ENCODE assay signal across 1 cellular context in genomic region chr7:103996017-103996551, GRCh38.
TF ChIP-seq lines count a peak whose summit lies in the region.

No MANE protein-coding gene starts in this region.

TF ChIP-seq in K562, 482 proteins besides CTCF, POLR2A, EP300 and RAD21 (continued from another document and continues in another):
- TF ChIP-seq ZNF280A (IDR thresholded peaks at IDR 0.05; ENCODE audit: low read depth, partially characterized antibody) (no peak), BRD4 (IDR thresholded peaks at IDR 0.05) (no peak), HIVEP1 (CRISPR knock-in tag; IDR thresholded peaks at IDR 0.05) (peak; percentile 75; the same call in 1 of the 2 replicates), HNRNPLL (IDR thresholded peaks at IDR 0.05; ENCODE audit: low read depth, low read length, poor library complexity, severe bottlenecking) (no peak), NCOA4 (IDR thresholded peaks at IDR 0.05; ENCODE audit: partially characterized antibody) (peak; percentile 93), ATF2 (CRISPR knock-in tag; IDR thresholded peaks at IDR 0.05) (no peak), BHLHE40 (IDR thresholded peaks at IDR 0.05; ENCODE audit: low read length) (peak; percentile 91), THRA (IDR thresholded peaks at IDR 0.05) (no peak), TCFL5 (CRISPR knock-in tag; conservative IDR thresholded peaks at IDR 0.05) (peak; percentile 68; the same call in 1 of the 2 replicates), ZNF586 (CRISPR knock-in tag; conservative IDR thresholded peaks at IDR 0.05) (0 out of 2 replicates have a peak, but pooled peaks have one; percentile 29), PCBP1 (IDR thresholded peaks at IDR 0.05; ENCODE audit: low read depth, low read length, poor library complexity, severe bottlenecking) (no peak), FOXP1 (CRISPR knock-in tag; IDR thresholded peaks at IDR 0.05) (no peak), SRSF9 (IDR thresholded peaks at IDR 0.05; ENCODE audit: borderline replicate concordance, low read depth, low read length) (no peak), KLF1 (tag; IDR thresholded peaks at IDR 0.05) (no peak), YBX1 (IDR thresholded peaks at IDR 0.05) (peak; percentile 83; the same call in 1 of the 2 replicates), PRPF4 (IDR thresholded peaks at IDR 0.05; ENCODE audit: insufficient read depth, low read depth, low read length, poor library complexity, severe bottlenecking) (no peak), RFX7 (CRISPR knock-in tag; IDR thresholded peaks at IDR 0.05) (no peak), TEAD2 (tag; IDR thresholded peaks at IDR 0.05) (peak; percentile 24; the same call in 1 of the 2 replicates), RBBP5 (IDR thresholded peaks at IDR 0.05; ENCODE audit: borderline replicate concordance, insufficient read depth, low read length, poor library complexity, severe bottlenecking) (peak; percentile 44), UBTF (IDR thresholded peaks at IDR 0.05; ENCODE audit: borderline replicate concordance in 1 of 2, low read depth in 2 of 2, low read length in 2 of 2) (no peak), MTA3 (IDR thresholded peaks at IDR 0.05; ENCODE audit: borderline replicate concordance) (peak; percentile 96), NCOA2 (IDR thresholded peaks at IDR 0.05; ENCODE audit: partially characterized antibody in 2 of 2) (peak; percentile 92), ZBTB9 (CRISPR knock-in tag; IDR thresholded peaks at IDR 0.05) (peak; percentile 93), ZC3H11A (IDR thresholded peaks at IDR 0.05; ENCODE audit: low read depth, low read length) (no peak), MECOM (CRISPR knock-in tag; IDR thresholded peaks at IDR 0.05) (peak; percentile 95), PHF20 (IDR thresholded peaks at IDR 0.05; ENCODE audit: partially characterized antibody) (peak; percentile 26), PTBP1 (IDR thresholded peaks at IDR 0.05; ENCODE audit: low read depth, low read length) (no peak), HEY1 (CRISPR knock-in tag; IDR thresholded peaks at IDR 0.05; ENCODE audit: borderline replicate concordance) (peak; percentile 91), HINFP (tag; conservative IDR thresholded peaks at IDR 0.05; ENCODE audit: low read depth) (0 out of 2 replicates have a peak, but pooled peaks have one; percentile 16), RBM34 (IDR thresholded peaks at IDR 0.05; ENCODE audit: borderline replicate concordance, insufficient read depth, low read length) (no peak), MEF2D (tag; conservative IDR thresholded peaks at IDR 0.05; ENCODE audit: low read depth) (peak; percentile 86), BACH1 (tag; IDR thresholded peaks at IDR 0.05) (peak; percentile 63; the same call in 1 of the 2 replicates), NFIC (IDR thresholded peaks at IDR 0.05) (peak; percentile 99), ZFP30 (CRISPR knock-in tag; IDR thresholded peaks at IDR 0.05; ENCODE audit: borderline replicate concordance) (no peak), SIN3A (IDR thresholded peaks at IDR 0.05; ENCODE audit: borderline replicate concordance in 2 of 2, control insufficient read depth in 1 of 2, low read depth in 2 of 2, low read length in 2 of 2) (no peak), BRCA1 (IDR thresholded peaks at IDR 0.05) (no peak), BRCA1 (CRISPR knock-in tag; IDR thresholded peaks at IDR 0.05) (no peak), ZNF518B (CRISPR knock-in tag; IDR thresholded peaks at IDR 0.05) (no peak), CBX8 (IDR thresholded peaks at IDR 0.05; ENCODE audit: borderline replicate concordance, extremely low read depth, low read depth, low read length, poor library complexity, severe bottlenecking) (no peak), ZNF263 (CRISPR knock-in tag; IDR thresholded peaks at IDR 0.05; ENCODE audit: borderline replicate concordance) (no peak), ZNF76 (CRISPR knock-in tag; IDR thresholded peaks at IDR 0.05; ENCODE audit: borderline replicate concordance) (peak; percentile 93; the same call in 1 of the 2 replicates), NR3C1 (CRISPR knock-in tag; IDR thresholded peaks at IDR 0.05) (no peak), FOXJ2 (tag; IDR thresholded peaks at IDR 0.05) (no peak), MCM5 (IDR thresholded peaks at IDR 0.05; ENCODE audit: low read depth) (no peak), NRF1 (conservative IDR thresholded peaks at IDR 0.05 in 1 of 2, IDR thresholded peaks at IDR 0.05 in 1 of 2) (0 out of 4 replicates have a peak, but pooled peaks of 1 of the 2 experiments have one; percentile 29), MAX (CRISPR knock-in tag; IDR thresholded peaks at IDR 0.05) (no peak), STAT5B (CRISPR knock-in tag; IDR thresholded peaks at IDR 0.05) (no peak), SAP30 (IDR thresholded peaks at IDR 0.05; ENCODE audit: borderline replicate concordance, insufficient read depth, low read depth, low read length, poor library complexity, severe bottlenecking) (no peak), STAG1 (CRISPR knock-in tag; IDR thresholded peaks at IDR 0.05; ENCODE audit: borderline replicate concordance) (no peak), ZNF197 (CRISPR knock-in tag; IDR thresholded peaks at IDR 0.05; ENCODE audit: low read depth) (peak; percentile 98), MLLT1 (IDR thresholded peaks at IDR 0.05) (peak in 1 of 2 experiments; percentile 94; a peak in 2 of 4 replicates), GTF2F1 (IDR thresholded peaks at IDR 0.05; ENCODE audit: low read depth, low read length) (no peak), PKNOX1 (IDR thresholded peaks at IDR 0.05) (peak; percentile 96), ZBTB8A (IDR thresholded peaks at IDR 0.05; ENCODE audit: partially characterized antibody) (no peak), DMBX1 (CRISPR knock-in tag; IDR thresholded peaks at IDR 0.05; ENCODE audit: borderline replicate concordance) (peak; percentile 98)
